ENCODE assay signal across 1 cellular context in genomic region chr5:132865668-132866341, GRCh38.
A peak's percentile ranks its signal among the peaks of the same experiment; 100 is the strongest.
TF ChIP-seq lines count a peak whose summit lies in the region.

No MANE protein-coding gene starts in this region.

TF ChIP-seq in GM12878, 131 proteins besides CTCF, POLR2A, EP300 and RAD21:
- TF ChIP-seq TBL1XR1 (IDR thresholded peaks at IDR 0.05; ENCODE audit: low read depth, low read length) (0 out of 2 replicates have a peak, but pooled peaks have one; percentile 21), MEF2A (IDR thresholded peaks at IDR 0.05; ENCODE audit: insufficient read depth, low read depth, low read length) (no peak), E2F4 (IDR thresholded peaks at IDR 0.05; ENCODE audit: low read depth, low read length) (no peak), HCFC1 (IDR thresholded peaks at IDR 0.05; ENCODE audit: low read length) (no peak), NBN (IDR thresholded peaks at IDR 0.05) (no peak), SP1 (IDR thresholded peaks at IDR 0.05; ENCODE audit: low read depth, low read length) (no peak), NKRF (conservative IDR thresholded peaks at IDR 0.05) (peak; percentile 30; the same call in 1 of the 2 replicates), CBFB (IDR thresholded peaks at IDR 0.05; ENCODE audit: low read depth) (no peak), HDGF (IDR thresholded peaks at IDR 0.05) (no peak), BMI1 (IDR thresholded peaks at IDR 0.05; ENCODE audit: borderline replicate concordance) (no peak), BACH1 (IDR thresholded peaks at IDR 0.05; ENCODE audit: borderline replicate concordance) (no peak), MTA2 (IDR thresholded peaks at IDR 0.05; ENCODE audit: low read depth) (no peak), ZNF687 (IDR thresholded peaks at IDR 0.05) (peak; percentile 75; the same call in 1 of the 2 replicates), ZSCAN29 (IDR thresholded peaks at IDR 0.05) (no peak), PAX8 (IDR thresholded peaks at IDR 0.05) (no peak), BHLHE40 (IDR thresholded peaks at IDR 0.05; ENCODE audit: borderline replicate concordance in 1 of 2, low read depth in 2 of 2, low read length in 1 of 2) (no peak), HDAC2 (IDR thresholded peaks at IDR 0.05) (no peak), MLLT1 (IDR thresholded peaks at IDR 0.05) (peak; percentile 48; the same call in 1 of the 2 replicates), MTA3 (IDR thresholded peaks at IDR 0.05; ENCODE audit: borderline replicate concordance, low read length) (no peak), SMARCA5 (IDR thresholded peaks at IDR 0.05) (0 out of 2 replicates have a peak, but pooled peaks have one; percentile 65), SUPT20H (IDR thresholded peaks at IDR 0.05; ENCODE audit: borderline replicate concordance, control insufficient read depth, low read depth, low read length) (no peak), ZBTB33 (IDR thresholded peaks at IDR 0.05) (0 out of 2 replicates have a peak, but pooled peaks have one; percentile 26), POLR2AphosphoS5 (IDR thresholded peaks at IDR 0.05; ENCODE audit: low read length) (no peak), ZBED1 (IDR thresholded peaks at IDR 0.05; ENCODE audit: borderline replicate concordance) (no peak), GATAD2B (conservative IDR thresholded peaks at IDR 0.05; ENCODE audit: low read depth) (peak; percentile 55; the same call in 1 of the 2 replicates)
TF ChIP-seq in GM12878: peak in this region for 7.
